ENCODE assay signal across 20 cellular contexts in the genomic region with DNA sequence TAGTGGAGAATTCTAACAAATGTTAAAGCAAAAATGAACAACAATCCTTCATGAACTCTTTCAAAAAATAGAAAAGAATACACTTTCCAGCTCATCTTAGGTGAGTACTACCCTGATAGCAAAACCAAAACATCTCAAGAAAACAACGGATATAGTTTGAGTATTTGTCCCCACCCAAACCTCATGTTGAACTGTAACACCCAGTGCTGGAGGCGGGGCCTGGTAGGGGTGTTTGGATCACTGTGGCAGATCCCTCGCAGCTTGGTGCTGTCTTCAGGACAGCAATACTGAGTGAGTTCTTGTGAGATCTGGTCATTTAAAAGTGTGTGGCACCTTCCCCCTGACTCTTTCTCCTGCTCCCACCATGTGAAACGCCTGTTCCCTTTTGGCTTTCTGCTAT. TPM values are rescaled to one million over a fixed set of nuclear protein-coding genes. Genes with fewer than 3 reads are reported as not detected.
DNase-seq lines count a peak whose midpoint lies in the region; ATAC-seq, FAIRE-seq and TF ChIP-seq lines count a peak whose summit lies in the region.
"Had no signal": no experiment of that assay in that cellular context is flagged by ENCODE, and none has a peak within 500 bp of the region (broad histone marks: within the 10 kb centered on the region; RNA-seq: fewer than 3 reads in every experiment).

No MANE protein-coding gene starts in this region.

- no peaks in the 10 kb centered on the region for H3K4me1 ChIP-seq in K562 (replicated peaks in 1 of 2; ENCODE audit: control insufficient read depth in 2 of 2, insufficient read depth in 2 of 2, low read length in 2 of 2)

- H3K4me2 ChIP-seq in K562 (ENCODE audit: insufficient read depth, low read length): no peak overlapping the region
- H3K4me2 ChIP-seq: KMS-11 had no signal

- H3K36me3 ChIP-seq in K562 (ENCODE audit: control insufficient read depth, insufficient read depth, low read length): peaks cover 93% of the 10 kb centered on the region

- H3K9ac ChIP-seq in K562 (ENCODE audit: insufficient read depth in 1 of 2, low read depth in 2 of 2, low read length in 2 of 2): no peak overlapping the region
- H3K9ac ChIP-seq: KMS-11 had no signal

- 78% methylated on average over 4 of the region's 4 CpGs for WGBS in K562 (ENCODE audit: insufficient coverage, low coverage, missing lambda C conversion rate)

- H3K4me1 Mint-ChIP-seq in activated naive CD4-positive, alpha-beta T cell treated with anti-CD3 and anti-CD28 coated beads, Interleukin-2, amount 10 ng/mL, durations not matched to agents 7 days and 5 days: peaks cover 5% of the 10 kb centered on the region
- H3K4me1 Mint-ChIP-seq in T-helper 17 cell: peaks cover 15% of the 10 kb centered on the region
- H3K4me1 Mint-ChIP-seq in stimulated activated effector memory CD8-positive, alpha-beta T cell treated with anti-CD3 and anti-CD28 coated beads, Interleukin-12 subunit alpha, Interleukin-12 subunit beta, amount 100 ng/mL, for 72 hours: peaks cover 6% of the 10 kb centered on the region

- H3K36me3 Mint-ChIP-seq in activated naive CD4-positive, alpha-beta T cell treated with anti-CD3 and anti-CD28 coated beads, Interleukin-2, amount 10 ng/mL, durations not matched to agents 7 days and 5 days: peaks cover 76% of the 10 kb centered on the region
- H3K36me3 Mint-ChIP-seq in T-helper 17 cell (ENCODE audit: low read depth): peaks cover 14% of the 10 kb centered on the region
- peaks cover 100% of the 10 kb centered on the region for H3K36me3 Mint-ChIP-seq in stimulated activated effector memory CD8-positive, alpha-beta T cell treated with anti-CD3 and anti-CD28 coated beads, Interleukin-12 subunit alpha, Interleukin-12 subunit beta, amount 100 ng/mL, for 72 hours

- no peak for FAIRE-seq in K562 (lab: Jason Lieb, UNC)
- FAIRE-seq: GM12878, HepG2 had no signal

- peak overlapping the region; percentile 89 for H3K27ac Mint-ChIP-seq in activated naive CD4-positive, alpha-beta T cell treated with anti-CD3 and anti-CD28 coated beads, Interleukin-2, amount 10 ng/mL, durations not matched to agents 7 days and 5 days
- peak overlapping the region; percentile 78 for H3K27ac Mint-ChIP-seq in T-helper 17 cell
- peak overlapping the region; percentile 20 for H3K27ac Mint-ChIP-seq in stimulated activated effector memory CD8-positive, alpha-beta T cell treated with anti-CD3 and anti-CD28 coated beads, Interleukin-12 subunit alpha, Interleukin-12 subunit beta, amount 100 ng/mL, for 72 hours

- H3K4me3 ChIP-seq in K562 (no peak overlapping the region), dorsolateral prefrontal cortex (no peak overlapping the region)
- H3K4me3 ChIP-seq: GM12878, HAP-1 had no signal

- no peak for TF ChIP-seq POLR2A in K562 (conservative IDR thresholded peaks at IDR 0.05)

- ATAC-seq in T-helper 17 cell (peak; percentile 54), K562 (peak; percentile 60; the same call in 2 of the 3 replicates), GM21360 (IDR thresholded peaks at IDR 0.05; ENCODE audit: unreplicated experiment) (no peak)
- ATAC-seq in stimulated activated effector memory CD8-positive, alpha-beta T cell treated with anti-CD3 and anti-CD28 coated beads, Interleukin-12 subunit alpha, Interleukin-12 subunit beta, amount 100 ng/mL, for 72 hours: no peak
- ATAC-seq: GM12878, HepG2 had no signal

- H2AFZ ChIP-seq in K562 (ENCODE audit: low read depth, low read length): no peak overlapping the region

- H3K27me3 ChIP-seq in K562 (ENCODE audit: control insufficient read depth in 2 of 2, insufficient read depth in 2 of 2, low read length in 2 of 2): no peaks in the 10 kb centered on the region
- no peaks in the 10 kb centered on the region for H3K27me3 ChIP-seq in dorsolateral prefrontal cortex

- H3K79me2 ChIP-seq in K562 (ENCODE audit: control insufficient read depth, insufficient read depth, low read length): no peaks in the 10 kb centered on the region

- TF ChIP-seq CTCF in K562 (IDR thresholded peaks at IDR 0.05 in 2 of 3, conservative IDR thresholded peaks at IDR 0.05 in 1 of 3; ENCODE audit: insufficient read depth in 2 of 3, low read depth in 1 of 3, low read length in 3 of 3) (no peak), dorsolateral prefrontal cortex (IDR thresholded peaks at IDR 0.05 in 54 of 56, conservative IDR thresholded peaks at IDR 0.05 in 2 of 56; ENCODE audit: low read depth in 1 of 56, partially characterized antibody in 56 of 56) (no peak)

- POLR2A ChIA-PET in K562 (lab: Yijun Ruan, JAX): interaction anchor here (1.0 kb wide), 1 partner anchor 12 kb away, joined by 4 read pairs; no protein-coding TSS in a partner anchor

- H4K20me1 ChIP-seq in K562 (replicated peaks; ENCODE audit: control insufficient read depth, insufficient read depth, low read length): no peaks in the 10 kb centered on the region

- intact Hi-C loops in K562 (cut with micrococcal nuclease) (no loop called here), dorsolateral prefrontal cortex (cut with DNase I) (no loop called here)

- H3K4me3 Mint-ChIP-seq in activated naive CD4-positive, alpha-beta T cell treated with anti-CD3 and anti-CD28 coated beads, Interleukin-2, amount 10 ng/mL, durations not matched to agents 7 days and 5 days: no peak overlapping the region
- H3K4me3 Mint-ChIP-seq in T-helper 17 cell: peak overlapping the region; percentile 25
- H3K4me3 Mint-ChIP-seq in stimulated activated effector memory CD8-positive, alpha-beta T cell treated with anti-CD3 and anti-CD28 coated beads, Interleukin-12 subunit alpha, Interleukin-12 subunit beta, amount 100 ng/mL, for 72 hours: no peak overlapping the region

- H3K27ac ChIP-seq in K562 (ENCODE audit: extremely low read depth, low read depth, low read length) (no peak overlapping the region), dorsolateral prefrontal cortex (no peak overlapping the region)
- H3K27ac ChIP-seq: C4-2B, KMS-11 had no signal

- H3K9me3 Mint-ChIP-seq in activated naive CD4-positive, alpha-beta T cell treated with anti-CD3 and anti-CD28 coated beads, Interleukin-2, amount 10 ng/mL, durations not matched to agents 7 days and 5 days: no peaks in the 10 kb centered on the region
- H3K9me3 Mint-ChIP-seq in stimulated activated effector memory CD8-positive, alpha-beta T cell treated with anti-CD3 and anti-CD28 coated beads, Interleukin-12 subunit alpha, Interleukin-12 subunit beta, amount 100 ng/mL, for 72 hours: no peaks in the 10 kb centered on the region

- TF ChIP-seq EP300 in K562 (IDR thresholded peaks at IDR 0.05; ENCODE audit: low read length): no peak

- no peaks in the 10 kb centered on the region for H3K27me3 Mint-ChIP-seq in activated naive CD4-positive, alpha-beta T cell treated with anti-CD3 and anti-CD28 coated beads, Interleukin-2, amount 10 ng/mL, durations not matched to agents 7 days and 5 days
- no peaks in the 10 kb centered on the region for H3K27me3 Mint-ChIP-seq in T-helper 17 cell

- no peaks in the 10 kb centered on the region for H3K9me1 ChIP-seq in K562 (ENCODE audit: control insufficient read depth, insufficient read depth, low read length)

- in situ Hi-C loops in K562 (cut with MboI): no loop called here

- CTCF ChIA-PET in activated naive CD4-positive, alpha-beta T cell treated with anti-CD3 and anti-CD28 coated beads, Interleukin-2, amount 10 ng/mL, durations not matched to agents 7 days and 5 days (lab: Charles Lee): interaction anchor here (1.0 kb wide), 1 partner anchor 10 kb away, joined by 3 read pairs; no protein-coding TSS in a partner anchor
- CTCF ChIA-PET in K562 (lab: Yijun Ruan, JAX; ENCODE audit: low intra/inter-chr PET ratio): no interaction called here

- H3K9me3 ChIP-seq in T-helper 17 cell (ENCODE audit: control insufficient read depth, low read length, poor library complexity, severe bottlenecking) (no peaks in the 10 kb centered on the region), K562 (replicated peaks; ENCODE audit: control insufficient read depth, insufficient read depth, low read depth, low read length) (no peaks in the 10 kb centered on the region)
- H3K9me3 ChIP-seq: HAP-1 had no signal

- no peak for TF ChIP-seq RAD21 in K562 (CRISPR knock-in tag; conservative IDR thresholded peaks at IDR 0.05 in 1 of 2, IDR thresholded peaks at IDR 0.05 in 1 of 2)

- BruUV-seq in K562 (replicated peaks; lab: Mats Ljungman, UMichigan): no TSS peak

- DNase-seq in activated naive CD4-positive, alpha-beta T cell treated with anti-CD3 and anti-CD28 coated beads, Interleukin-2, amount 10 ng/mL, durations not matched to agents 7 days and 5 days: no peak
- DNase-seq in activated naive CD4-positive, alpha-beta T cell (lab: John Stamatoyannopoulos, UW): no peak
- DNase-seq in T-helper 17 cell (no peak), K562 (ENCODE audit: extremely low read depth in 1 of 4, low spot score in 3 of 4) (no peak), NCI-H1417 treated with DMSO at 0.1 percent for 48 hours (lab: John Stamatoyannopoulos, UW) (no peak), dorsolateral prefrontal cortex (no peak)
- DNase-seq in stimulated activated effector memory CD8-positive, alpha-beta T cell treated with anti-CD3 and anti-CD28 coated beads, Interleukin-12 subunit alpha, Interleukin-12 subunit beta, amount 100 ng/mL, for 72 hours (ENCODE audit: low spot score in 2 of 2): no peak
- DNase-seq: AML-193, DMS153, NCI-H1417, NCI-H187 treated with DMSO at 0.1 percent for 48 hours, NCI-H2227 treated with DMSO at 0.1 percent for 48 hours, NCI-H524, SHP77 treated with DMSO at 0.1 percent for 48 hours had no signal

RNA-seq across cellular contexts. Expression of a gene that starts 27.0 kb away (rescaled TPM):
- total RNA-seq in T-helper 17 cell (10 to 100 TPM; 26.8 to 31.4 TPM), K562 (2014; rRNA removed) (44.7 and 63.0 TPM in 2 replicates), K562 (2014; rRNA removed; fragmentation: Illumina TruSeq; extraction: Trizol) (58.4 and 58.6 TPM in 2 replicates), K562 (2015; rRNA removed; fragmentation: Illumina TruSeq; extraction: Trizol) (59.1 and 61.1 TPM in 2 replicates), K562 (2021) (76.4 and 76.5 TPM in 2 replicates), dorsolateral prefrontal cortex (10 to 100 TPM; 13.4 to 32.0 (median 21.2) TPM)
- total RNA-seq in K562 (2011; cell fraction: chromatin; rRNA removed; ENCODE audit: low replicate concordance): 161 and 213 TPM in 2 replicates
- total RNA-seq in K562 (2011; cell fraction: nucleolus; rRNA removed): 96.2 and 111 TPM in 2 replicates
- total RNA-seq in K562 (2011; cell fraction: nucleoplasm; rRNA removed): 111 and 112 TPM in 2 replicates
- polyA plus RNA-seq in K562 (2011; rRNA removed) (50.8 and 80.6 TPM in 2 replicates), K562 (2014; fragmentation: Illumina TruSeq; extraction: Trizol) (60.4 and 68.3 TPM in 2 replicates), K562 (2014; fragmentation: Nextera tagmentation; extraction: Ambion mirVana) (10 to 100 TPM; 23.6 to 39.8 TPM), K562 (2014; rRNA removed) (57.8 and 61.7 TPM in 2 replicates)
- 45.0 and 66.4 TPM in 2 replicates for polyA plus RNA-seq in K562 (2011; cell fraction: cytosol; rRNA removed)
- 107 and 166 TPM in 2 replicates for polyA plus RNA-seq in K562 (2011; cell fraction: nucleus; rRNA removed)
- 43.1 and 54.7 TPM in 2 replicates for polyA plus RNA-seq in K562 (2012)
- 76.1 and 138 TPM in 2 replicates for polyA minus RNA-seq in K562 (2011; rRNA and poly(A)+ RNA removed)
- polyA minus RNA-seq in K562 (2011; cell fraction: cytosol; rRNA and poly(A)+ RNA removed): 39.0 and 61.6 TPM in 2 replicates
- 69.3 and 81.5 TPM in 2 replicates for polyA minus RNA-seq in K562 (2011; cell fraction: nucleus; rRNA and poly(A)+ RNA removed)

RNA-seq across cellular contexts. Expression of a gene that starts 27.7 kb away (rescaled TPM):
- total RNA-seq in T-helper 17 cell (10 to 100 TPM; 49.9 to 51.1 TPM), K562 (2014; rRNA removed) (25.0 and 33.0 TPM in 2 replicates), K562 (2014; rRNA removed; fragmentation: Illumina TruSeq; extraction: Trizol) (19.3 and 22.4 TPM in 2 replicates), K562 (2015; rRNA removed; fragmentation: Illumina TruSeq; extraction: Trizol) (26.8 and 27.4 TPM in 2 replicates), K562 (2021) (35.4 and 35.7 TPM in 2 replicates), dorsolateral prefrontal cortex (100 to 1,000 TPM in 20 of 120 experiments, 10 to 100 TPM in 100; 65.2 to 113 (median 90.6) TPM)
- 89.1 and 102 TPM in 2 replicates for total RNA-seq in K562 (2011; cell fraction: chromatin; rRNA removed; ENCODE audit: low replicate concordance)
- total RNA-seq in K562 (2011; cell fraction: nucleolus; rRNA removed): 45.5 and 52.4 TPM in 2 replicates
- 66.4 and 92.1 TPM in 2 replicates for total RNA-seq in K562 (2011; cell fraction: nucleoplasm; rRNA removed)
- polyA plus RNA-seq in K562 (2011; rRNA removed) (31.1 and 43.3 TPM in 2 replicates), K562 (2014; fragmentation: Illumina TruSeq; extraction: Trizol) (34.5 and 34.8 TPM in 2 replicates), K562 (2014; fragmentation: Nextera tagmentation; extraction: Ambion mirVana) (1 to 10 TPM; 3.5 to 4.6 TPM), K562 (2014; rRNA removed) (26.2 and 27.5 TPM in 2 replicates)
- 24.6 and 33.1 TPM in 2 replicates for polyA plus RNA-seq in K562 (2011; cell fraction: cytosol; rRNA removed)
- 75.7 and 97.6 TPM in 2 replicates for polyA plus RNA-seq in K562 (2011; cell fraction: nucleus; rRNA removed)
- polyA plus RNA-seq in K562 (2012): 29.7 and 43.3 TPM in 2 replicates
- 37.3 and 53.1 TPM in 2 replicates for polyA minus RNA-seq in K562 (2011; rRNA and poly(A)+ RNA removed)
- polyA minus RNA-seq in K562 (2011; cell fraction: cytosol; rRNA and poly(A)+ RNA removed): 16.9 and 28.7 TPM in 2 replicates
- polyA minus RNA-seq in K562 (2011; cell fraction: nucleus; rRNA and poly(A)+ RNA removed): 30.3 and 33.9 TPM in 2 replicates

RNA-seq across cellular contexts. Expression of a gene that starts 56.4 kb away (rescaled TPM):
- 10 to 100 TPM; 32.9 to 36.5 TPM for total RNA-seq in T-helper 17 cell
- total RNA-seq in K562 (2011; cell fraction: chromatin; rRNA removed; ENCODE audit: low replicate concordance): 26.3 and 28.8 TPM in 2 replicates
- total RNA-seq in K562 (2011; cell fraction: nucleolus; rRNA removed): 18.2 and 18.9 TPM in 2 replicates
- total RNA-seq in K562 (2011; cell fraction: nucleoplasm; rRNA removed): 23.1 and 24.7 TPM in 2 replicates
- total RNA-seq in K562 (2014; rRNA removed): 68.3 and 79.8 TPM in 2 replicates
- 104 and 113 TPM in 2 replicates for total RNA-seq in K562 (2014; rRNA removed; fragmentation: Illumina TruSeq; extraction: Trizol)
- 103 and 106 TPM in 2 replicates for total RNA-seq in K562 (2015; rRNA removed; fragmentation: Illumina TruSeq; extraction: Trizol)
- 54.9 and 56.2 TPM in 2 replicates for total RNA-seq in K562 (2021)
- polyA plus RNA-seq in K562 (2011; rRNA removed): 58.0 and 93.7 TPM in 2 replicates
- polyA plus RNA-seq in K562 (2011; cell fraction: cytosol; rRNA removed): 41.1 and 45.2 TPM in 2 replicates
- polyA plus RNA-seq in K562 (2011; cell fraction: nucleus; rRNA removed): 59.7 and 73.2 TPM in 2 replicates
- 63.3 and 76.8 TPM in 2 replicates for polyA plus RNA-seq in K562 (2012)
- polyA plus RNA-seq in K562 (2014; fragmentation: Illumina TruSeq; extraction: Trizol): 100 and 124 TPM in 2 replicates
- polyA plus RNA-seq in K562 (2014; fragmentation: Nextera tagmentation; extraction: Ambion mirVana): 100 to 1,000 TPM; 229 to 279 TPM
- 80.1 and 80.4 TPM in 2 replicates for polyA plus RNA-seq in K562 (2014; rRNA removed)
- 64.3 and 99.7 TPM in 2 replicates for polyA minus RNA-seq in K562 (2011; rRNA and poly(A)+ RNA removed)
- 26.5 and 40.5 TPM in 2 replicates for polyA minus RNA-seq in K562 (2011; cell fraction: cytosol; rRNA and poly(A)+ RNA removed)
- 13.3 and 25.0 TPM in 2 replicates for polyA minus RNA-seq in K562 (2011; cell fraction: nucleus; rRNA and poly(A)+ RNA removed)
- 100 to 1,000 TPM in 3 of 120 experiments, 10 to 100 TPM in 117; 37.8 to 102 (median 75.3) TPM for total RNA-seq in dorsolateral prefrontal cortex

RNA-seq across cellular contexts. Expression of a gene that starts 56.6 kb away (rescaled TPM):
- total RNA-seq in T-helper 17 cell (10 to 100 TPM; 20.3 to 23.6 TPM), K562 (2014; rRNA removed) (17.7 and 22.5 TPM in 2 replicates), K562 (2014; rRNA removed; fragmentation: Illumina TruSeq; extraction: Trizol) (19.6 and 20.1 TPM in 2 replicates), K562 (2015; rRNA removed; fragmentation: Illumina TruSeq; extraction: Trizol) (16.3 and 18.1 TPM in 2 replicates), K562 (2021) (20.2 and 23.5 TPM in 2 replicates), dorsolateral prefrontal cortex (10 to 100 TPM; 30.4 to 56.7 (median 43.4) TPM)
- total RNA-seq in K562 (2011; cell fraction: chromatin; rRNA removed; ENCODE audit: low replicate concordance): 132 and 161 TPM in 2 replicates
- 66.5 and 78.0 TPM in 2 replicates for total RNA-seq in K562 (2011; cell fraction: nucleolus; rRNA removed)
- 105 and 118 TPM in 2 replicates for total RNA-seq in K562 (2011; cell fraction: nucleoplasm; rRNA removed)
- polyA plus RNA-seq in K562 (2011; rRNA removed) (21.1 and 31.6 TPM in 2 replicates), K562 (2014; fragmentation: Illumina TruSeq; extraction: Trizol) (17.8 and 20.7 TPM in 2 replicates), K562 (2014; fragmentation: Nextera tagmentation; extraction: Ambion mirVana) (10 to 100 TPM in 1 of 2 experiments, 1 to 10 TPM in 1; 6.5 to 11.5 TPM), K562 (2014; rRNA removed) (34.0 and 34.1 TPM in 2 replicates)
- polyA plus RNA-seq in K562 (2011; cell fraction: cytosol; rRNA removed): 14.1 and 16.0 TPM in 2 replicates
- 118 and 168 TPM in 2 replicates for polyA plus RNA-seq in K562 (2011; cell fraction: nucleus; rRNA removed)
- polyA plus RNA-seq in K562 (2012): 16.8 and 23.4 TPM in 2 replicates
- polyA minus RNA-seq in K562 (2011; rRNA and poly(A)+ RNA removed): 14.4 and 24.6 TPM in 2 replicates
- 5.9 and 9.4 TPM in 2 replicates for polyA minus RNA-seq in K562 (2011; cell fraction: cytosol; rRNA and poly(A)+ RNA removed)
- 38.9 and 43.2 TPM in 2 replicates for polyA minus RNA-seq in K562 (2011; cell fraction: nucleus; rRNA and poly(A)+ RNA removed)

Comparison
In these comparisons a context has a peak if more than half of its experiments do, and no peak if none do; other contexts are left out.
1. H3K27ac Mint-ChIP-seq: peak in every context shown above with its lines; median percentile 89 in activated naive CD4-positive, alpha-beta T cell treated with anti-CD3 and anti-CD28 coated beads, Interleukin-2, amount 10 ng/mL, durations not matched to agents 7 days and 5 days; 78 in T-helper 17 cell; 20 in stimulated activated effector memory CD8-positive, alpha-beta T cell treated with anti-CD3 and anti-CD28 coated beads, Interleukin-12 subunit alpha, Interleukin-12 subunit beta, amount 100 ng/mL, for 72 hours.
2. ATAC-seq: peak in T-helper 17 cell (single experiment) and K562 (single experiment); none in stimulated activated effector memory CD8-positive, alpha-beta T cell treated with anti-CD3 and anti-CD28 coated beads, Interleukin-12 subunit alpha, Interleukin-12 subunit beta, amount 100 ng/mL, for 72 hours (single experiment) and GM21360 (single experiment).